In genomic region chr12:49883065-49883464, GRCh38 we compare ENCODE assay signal across 1 cellular context.
TF ChIP-seq lines count a peak whose summit lies in the region.

No MANE protein-coding gene starts in this region.

TF ChIP-seq in neural cell, 6 proteins besides CTCF, POLR2A, EP300 and RAD21 (continued from another document):
- TF ChIP-seq REST (IDR thresholded peaks at IDR 0.05; ENCODE audit: borderline replicate concordance) (no peak), POLR2AphosphoS5 (IDR thresholded peaks at IDR 0.05) (no peak), MXI1 (conservative IDR thresholded peaks at IDR 0.05; ENCODE audit: poor library complexity, severe bottlenecking) (no peak), SMC3 (conservative IDR thresholded peaks at IDR 0.05; ENCODE audit: poor library complexity) (no peak)
